14 cellular contexts compared by ENCODE assay signal in the genomic region with DNA sequence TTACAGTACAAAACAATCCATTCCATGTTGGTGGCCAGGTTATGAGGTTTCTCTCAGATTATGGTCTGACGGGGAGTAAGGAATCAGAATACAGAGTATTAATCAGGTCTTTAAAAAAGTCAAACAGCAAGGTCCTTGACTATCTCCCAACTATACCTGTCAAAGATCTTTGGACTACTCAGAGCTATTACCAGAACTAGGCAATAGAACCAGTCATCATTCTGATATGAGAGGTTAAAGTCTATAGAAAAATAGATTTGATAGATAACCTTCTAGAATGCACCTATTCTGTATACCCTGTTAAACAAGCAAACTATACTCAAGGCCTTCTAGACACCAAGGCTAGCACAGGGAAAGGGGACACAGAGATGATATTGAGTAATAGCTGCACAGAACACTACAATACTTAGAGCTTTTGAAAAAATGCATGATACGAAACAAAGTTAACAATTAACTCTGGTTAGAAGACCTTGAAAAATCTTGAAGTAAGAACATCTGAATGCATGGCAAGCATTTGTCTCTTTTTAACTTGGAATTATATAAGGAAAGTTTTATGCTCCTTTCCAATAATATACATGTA.
DNase-seq lines count a peak whose midpoint lies in the region; ATAC-seq and TF ChIP-seq lines count a peak whose summit lies in the region.
"Had no signal": no experiment of that assay in that cellular context is flagged by ENCODE, and none has a peak within 500 bp of the region (broad histone marks: within the 10 kb centered on the region; RNA-seq: fewer than 3 reads in every experiment).

No MANE protein-coding gene starts in this region.

- no peak overlapping the region for H3K4me3 ChIP-seq in body of pancreas
- no peak overlapping the region for H3K4me3 ChIP-seq in liver (ENCODE audit: low read depth in 1 of 3, low read length in 3 of 3)
- no peak overlapping the region for H3K4me3 ChIP-seq in HAP-1
- H3K4me3 ChIP-seq: BLaER1, GM23338 had no signal

- H3K9me3 ChIP-seq in body of pancreas: no peaks in the 10 kb centered on the region
- H3K9me3 ChIP-seq in liver (ENCODE audit: control insufficient read depth in 4 of 4, low read length in 3 of 4): no peaks in the 10 kb centered on the region
- no peaks in the 10 kb centered on the region for H3K9me3 ChIP-seq in HAP-1
- H3K9me3 ChIP-seq: BLaER1 had no signal

- no peak for TF ChIP-seq CTCF in body of pancreas (IDR thresholded peaks at IDR 0.05)
- no peak for TF ChIP-seq CTCF in liver (IDR thresholded peaks at IDR 0.05; ENCODE audit: low read depth, low read length, missing input control)

- H3K27ac ChIP-seq in body of pancreas (peak overlapping the region in 3 of 4 donors; percentile 32 to 60 (median 34)), liver (ENCODE audit: low read depth in 1 of 2, low read length in 2 of 2) (no peak overlapping the region)
- H3K27ac ChIP-seq: BLaER1 had no signal

- intact Hi-C loops in body of pancreas (cut with DNase I): no loop called here

- TF ChIP-seq RAD21 in liver (IDR thresholded peaks at IDR 0.05): peak; percentile 32 to 52

- H3K4me1 ChIP-seq in body of pancreas (peaks cover 54% of the 10 kb centered on the region), liver (ENCODE audit: control insufficient read depth in 4 of 4, insufficient read depth in 4 of 4, low read length in 3 of 4) (peaks cover 0 to 14% (median 9%) of the 10 kb centered on the region in 4 donors), HAP-1 (no peaks in the 10 kb centered on the region)
- H3K4me1 ChIP-seq: BLaER1 had no signal

- no peaks in the 10 kb centered on the region for H3K27me3 ChIP-seq in body of pancreas
- H3K27me3 ChIP-seq in liver (ENCODE audit: control insufficient read depth in 4 of 4, insufficient read depth in 4 of 4, low read length in 3 of 4): no peaks in the 10 kb centered on the region
- H3K27me3 ChIP-seq in HAP-1 (ENCODE audit: low read depth): no peaks in the 10 kb centered on the region
- H3K27me3 ChIP-seq: BLaER1 had no signal

- no peak overlapping the region for H3K9ac ChIP-seq in liver (ENCODE audit: low read depth in 1 of 2, low read length in 2 of 2)
- H3K9ac ChIP-seq: BLaER1 had no signal

- DNase-seq in body of pancreas (peak in 1 of 4 donors; percentile 20), kidney tubule cell (ENCODE audit: low spot score) (peak; percentile 29), renal cortical epithelial cell (ENCODE audit: low read depth) (peak; percentile 91), DMS 273 (lab: John Stamatoyannopoulos, UW; ENCODE audit: unreplicated experiment) (no peak), HAP-1 (ENCODE audit: low spot score in 2 of 2) (no peak)
- DNase-seq: 8988T; AML-193; CD8-positive, alpha-beta memory T cell; DMS 273 treated with DMSO at 0.1 percent for 48 hours; H7 had no signal

- no peaks in the 10 kb centered on the region for H3K36me3 ChIP-seq in body of pancreas (replicated peaks in 1 of 2; ENCODE audit: insufficient read depth in 1 of 2, low read depth in 2 of 2)
- H3K36me3 ChIP-seq in liver (ENCODE audit: control insufficient read depth in 4 of 4, insufficient read depth in 3 of 4, low read depth in 1 of 4, low read length in 3 of 4): no peaks in the 10 kb centered on the region
- H3K36me3 ChIP-seq in HAP-1 (replicated peaks): no peaks in the 10 kb centered on the region
- H3K36me3 ChIP-seq: BLaER1 had no signal

- ATAC-seq in body of pancreas (peak; percentile 86), GM21576 (IDR thresholded peaks at IDR 0.05; ENCODE audit: unreplicated experiment) (no peak)
- ATAC-seq: GM23338 had no signal

- WGBS in body of pancreas, 2 donors: 26 to 28% methylated on average over 2 of the region's 2 CpGs
- WGBS in liver: 39% methylated on average over 2 of the region's 2 CpGs

- in situ Hi-C loops in HAP-1 (cut with MboI; ENCODE audit: low sequenced_read_pairs): no loop called here

- no peak for TF ChIP-seq POLR2A in body of pancreas (IDR thresholded peaks at IDR 0.05)

TF ChIP-seq in liver, 16 proteins besides CTCF, POLR2A, EP300 and RAD21:
- TF ChIP-seq MAX (IDR thresholded peaks at IDR 0.05): peak; percentile 27
- TF ChIP-seq HNF4A (conservative IDR thresholded peaks at IDR 0.05): peak; percentile 40 to 41
- peak in 1 of 2 donors; percentile 18 for TF ChIP-seq RXRA (IDR thresholded peaks at IDR 0.05)
- no peak for TF ChIP-seq GABPA (IDR thresholded peaks at IDR 0.05 in 1 of 2, conservative IDR thresholded peaks at IDR 0.05 in 1 of 2)

Comparison
In these comparisons a context has a peak if more than half of its experiments do, and no peak if none do; other contexts are left out.
1. DNase-seq: peak in kidney tubule cell (single experiment) and renal cortical epithelial cell (single experiment); none in DMS 273 (single experiment) and HAP-1 (0 of 2).
2. H3K27ac ChIP-seq: peak in body of pancreas (3 of 4); none in liver (0 of 2).